8 cellular contexts compared by ENCODE assay signal in genomic region chr15:40104865-40105516, GRCh38. TPM values are rescaled to one million over a fixed set of nuclear protein-coding genes. Genes with fewer than 3 reads are reported as not detected.
DNase-seq lines count a peak whose midpoint lies in the region; ATAC-seq, FAIRE-seq and TF ChIP-seq lines count a peak whose summit lies in the region.

No MANE protein-coding gene starts in this region.

- DNase-seq in G401 (ENCODE audit: low spot score) (peak; percentile 90), NCI-H524 (lab: John Stamatoyannopoulos, UW) (peak; percentile 75 to 88), choroid plexus epithelial cell (ENCODE audit: low read depth) (peak; percentile 90), HepG2 (ENCODE audit: low spot score) (peak; percentile 56)
- DNase-seq in activated CD4-positive, alpha-beta T cell treated with anti-CD3 and anti-CD28 coated beads, Interleukin-2, amount 10 ng/mL, durations not matched to agents 24 days and 14 days, result peak; percentile 93
- DNase-seq in stimulated activated CD4-positive, alpha-beta T cell treated with anti-CD3 and anti-CD28 coated beads, Interleukin-2, amount 100 ng/mL, for 48 hours, result peak; percentile 80 to 86

- TF ChIP-seq POLR2A in HepG2 (IDR thresholded peaks at IDR 0.05; ENCODE audit: insufficient read depth in 1 of 2, low read depth in 2 of 2, low read length in 2 of 2), result no peak

- TF ChIP-seq EP300 in HepG2 (IDR thresholded peaks at IDR 0.05; ENCODE audit: low read depth in 2 of 2, low read length in 2 of 2) (peak in 1 of 2 experiments; percentile 17; a peak in 1 of 4 replicates), HepG2 (CRISPR knock-in tag; IDR thresholded peaks at IDR 0.05; ENCODE audit: borderline replicate concordance) (no peak)

- FAIRE-seq in HepG2 (lab: Jason Lieb, UNC), result peak; percentile 55

- peaks cover 23% of the 10 kb centered on the region for H3K36me3 Mint-ChIP-seq in activated CD4-positive, alpha-beta T cell treated with anti-CD3 and anti-CD28 coated beads, Interleukin-2, amount 10 ng/mL, durations not matched to agents 24 days and 14 days (ENCODE audit: low read depth)

- TF ChIP-seq CTCF in choroid plexus epithelial cell (conservative IDR thresholded peaks at IDR 0.05; ENCODE audit: low read depth, low read length) (peak; percentile 92), HepG2 (CRISPR knock-in tag; IDR thresholded peaks at IDR 0.05) (peak; percentile 84)

- H4K20me1 ChIP-seq in HepG2 (ENCODE audit: insufficient read depth, low read length), result no peaks in the 10 kb centered on the region

- no TSS peak for BruUV-seq in HepG2 (replicated peaks; lab: Mats Ljungman, UMichigan)

- no peak overlapping the region for H2AFZ ChIP-seq in HepG2 (ENCODE audit: low read length)

- no peaks in the 10 kb centered on the region for H3K9me3 ChIP-seq in HepG2 (ENCODE audit: low read length)

- H3K9ac ChIP-seq in HepG2 (ENCODE audit: insufficient read depth, low read depth, low read length), result no peak overlapping the region; the same call in 1 of the 2 replicates

- peak; percentile 83 for TF ChIP-seq RAD21 in HepG2 (CRISPR knock-in tag; IDR thresholded peaks at IDR 0.05)

- peaks cover 0 to 2% of the 10 kb centered on the region in 2 experiments; a peak in 2 of 5 replicates for H3K36me3 ChIP-seq in HepG2 (replicated peaks in 1 of 2; ENCODE audit: control insufficient read depth in 1 of 2, insufficient read depth in 2 of 2, low read length in 2 of 2)

- peaks cover 75% of the 10 kb centered on the region for H3K4me1 Mint-ChIP-seq in activated CD4-positive, alpha-beta T cell treated with anti-CD3 and anti-CD28 coated beads, Interleukin-2, amount 10 ng/mL, durations not matched to agents 24 days and 14 days

- H3K9me3 Mint-ChIP-seq in activated CD4-positive, alpha-beta T cell treated with anti-CD3 and anti-CD28 coated beads, Interleukin-2, amount 10 ng/mL, durations not matched to agents 24 days and 14 days, result no peaks in the 10 kb centered on the region

- H3K4me1 ChIP-seq in HepG2 (ENCODE audit: insufficient read depth, low read length), result peaks cover 78% of the 10 kb centered on the region

- CTCF ChIA-PET in HepG2 (lab: Yijun Ruan, JAX; ENCODE audit: low intra/inter-chr PET ratio, low total read pairs), result no interaction called here

- POLR2A ChIA-PET in HepG2 (lab: Yijun Ruan, JAX), result interaction anchor here (0.6 to 14.1 kb wide), 7 partner anchors 12 to 67 kb away, joined by 3 to 371 read pairs (median 8); partner anchors contain the start of gene SRP14

- WGBS in HepG2 (ENCODE audit: low lambda C conversion rate), result 32% methylated on average over 7 of the region's 16 CpGs

- peaks cover 2% of the 10 kb centered on the region for H3K79me2 ChIP-seq in HepG2 (ENCODE audit: insufficient read depth, low read length)

- H3K27me3 ChIP-seq in HepG2 (ENCODE audit: control insufficient read depth in 1 of 2, insufficient read depth in 2 of 2, low read length in 2 of 2), result no peaks in the 10 kb centered on the region

- peak overlapping the region; percentile 79 for H3K27ac ChIP-seq in HepG2 (ENCODE audit: extremely low read length, insufficient read depth, low read length)

- intact Hi-C loops in activated CD4-positive, alpha-beta T cell treated with anti-CD3 and anti-CD28 coated beads, Interleukin-2, amount 10 ng/mL, durations not matched to agents 24 days and 14 days (cut with micrococcal nuclease), result loop anchor here (1.0 to 5.0 kb wide), 2 partner anchors 58 to 323 kb away; partner anchors contain the start of gene FSIP1
- intact Hi-C loops in HepG2 (cut with micrococcal nuclease; ENCODE audit: unreplicated experiment), result loop anchor here (5.0 to 10.0 kb wide), 2 partner anchors 38 to 170 kb away; no protein-coding TSS in a partner anchor

- peak; percentile 26 for ATAC-seq in HG03342 (IDR thresholded peaks at IDR 0.05; ENCODE audit: unreplicated experiment)
- peak; percentile 47 for ATAC-seq in HepG2
- no peak for ATAC-seq in HG03025 (IDR thresholded peaks at IDR 0.05; ENCODE audit: low FRiP score, unreplicated experiment)

- no peak overlapping the region for H3K4me3 ChIP-seq in choroid plexus epithelial cell (ENCODE audit: low read depth, low read length)
- peak overlapping the region in 1 of 3 experiments; percentile 2; a peak in 1 of 6 replicates for H3K4me3 ChIP-seq in HepG2 (replicated peaks in 1 of 3; ENCODE audit: insufficient read depth in 1 of 3, low read depth in 2 of 3, low read length in 3 of 3)

- H3K4me3 Mint-ChIP-seq in activated CD4-positive, alpha-beta T cell treated with anti-CD3 and anti-CD28 coated beads, Interleukin-2, amount 10 ng/mL, durations not matched to agents 24 days and 14 days, result peak overlapping the region; percentile 95

- in situ Hi-C loops in G401 (cut with HindIII; ENCODE audit: low sequenced_read_pairs) (no loop called here), HepG2 (cut with HindIII; ENCODE audit: extremely low pct_ligation_motif_present, low pct_unique_long_range_greater_than_20kb) (no loop called here)

- H3K27me3 Mint-ChIP-seq in activated CD4-positive, alpha-beta T cell treated with anti-CD3 and anti-CD28 coated beads, Interleukin-2, amount 10 ng/mL, durations not matched to agents 24 days and 14 days, result no peaks in the 10 kb centered on the region

- peak overlapping the region; percentile 90 for H3K4me2 ChIP-seq in HepG2 (ENCODE audit: low read depth, low read length)

- peak overlapping the region; percentile 94 for H3K27ac Mint-ChIP-seq in activated CD4-positive, alpha-beta T cell treated with anti-CD3 and anti-CD28 coated beads, Interleukin-2, amount 10 ng/mL, durations not matched to agents 24 days and 14 days

TF ChIP-seq in HepG2, 621 proteins besides CTCF, POLR2A, EP300 and RAD21 (continues in another document):
- peak; percentile 68 for TF ChIP-seq SALL1 (CRISPR knock-in tag; IDR thresholded peaks at IDR 0.05)

RNA-seq across cellular contexts. Expression of gene BMF, which starts 3.7 kb away (rescaled TPM):
- 8.1 and 14.3 TPM in 2 replicates for total RNA-seq in G401 (2014; rRNA removed; shearing (Covaris generic))
- 8.4 and 9.1 TPM in 2 replicates for total RNA-seq in activated CD4-positive, alpha-beta T cell treated with anti-CD3 and anti-CD28 coated beads, Interleukin-2, amount 10 ng/mL, durations not matched to agents 24 days and 14 days
- total RNA-seq in HepG2 (2016; rRNA removed; fragmentation: Illumina TruSeq; extraction: Trizol), result 5.4 and 8.7 TPM in 2 replicates
- total RNA-seq in HepG2 (2016; cell fraction: cytosol; rRNA removed; fragmentation: Illumina TruSeq; extraction: Trizol; ENCODE audit: low read depth), result 0.88 and 1.0 TPM in 2 replicates
- total RNA-seq in HepG2 (2016; cell fraction: insoluble cytoplasmic fraction; rRNA removed; fragmentation: Illumina TruSeq; extraction: Trizol), result 5.1 and 9.6 TPM in 2 replicates
- 2.8 and 3.2 TPM in 2 replicates for total RNA-seq in HepG2 (2016; cell fraction: membrane; rRNA removed; fragmentation: Illumina TruSeq; extraction: Trizol)
- 11.8 and 14.8 TPM in 2 replicates for total RNA-seq in HepG2 (2016; cell fraction: nucleus; rRNA removed; fragmentation: Illumina TruSeq; extraction: Trizol)
- 15.9 and 32.7 TPM in 2 replicates for polyA plus RNA-seq in HepG2 (2011; rRNA removed)
- polyA plus RNA-seq in HepG2 (2011; cell fraction: cytosol; rRNA removed), result 12.2 and 20.6 TPM in 2 replicates
- 28.3 and 48.7 TPM in 2 replicates for polyA plus RNA-seq in HepG2 (2011; cell fraction: nucleus; rRNA removed)
- polyA plus RNA-seq in HepG2 (2012), result 14.9 and 27.8 TPM in 2 replicates
- 0.38 and 0.44 TPM in 2 replicates for polyA plus RNA-seq in HepG2 (2016; cell fraction: cytosol; fragmentation: Illumina TruSeq; extraction: Trizol; ENCODE audit: low read depth)
- polyA plus RNA-seq in HepG2 (2016; cell fraction: insoluble cytoplasmic fraction; fragmentation: Illumina TruSeq; extraction: Trizol; ENCODE audit: low read depth), result 4.3 and 4.9 TPM in 2 replicates
- 0.95 and 1.0 TPM in 2 replicates for polyA plus RNA-seq in HepG2 (2016; cell fraction: membrane; fragmentation: Illumina TruSeq; extraction: Trizol; ENCODE audit: low read depth)
- 13.0 and 15.3 TPM in 2 replicates for polyA plus RNA-seq in HepG2 (2016; cell fraction: nucleus; fragmentation: Illumina TruSeq; extraction: Trizol; ENCODE audit: insufficient read depth, low read depth)
- polyA minus RNA-seq in HepG2 (2011; rRNA and poly(A)+ RNA removed; ENCODE audit: low replicate concordance), result 3.0 and 44.4 TPM in 2 replicates
- 11.2 and 23.6 TPM in 2 replicates for polyA minus RNA-seq in HepG2 (2011; cell fraction: cytosol; rRNA and poly(A)+ RNA removed)
- 23.4 and 35.4 TPM in 2 replicates for polyA minus RNA-seq in HepG2 (2011; cell fraction: nucleus; rRNA and poly(A)+ RNA removed)

RNA-seq across cellular contexts. Expression of gene BUB1B, which starts 55.9 kb away (rescaled TPM):
- total RNA-seq in G401 (2014; rRNA removed; shearing (Covaris generic)), result 64.4 and 86.8 TPM in 2 replicates
- 69.3 and 73.1 TPM in 2 replicates for total RNA-seq in activated CD4-positive, alpha-beta T cell treated with anti-CD3 and anti-CD28 coated beads, Interleukin-2, amount 10 ng/mL, durations not matched to agents 24 days and 14 days
- 63.5 and 71.9 TPM in 2 replicates for total RNA-seq in HepG2 (2016; rRNA removed; fragmentation: Illumina TruSeq; extraction: Trizol)
- total RNA-seq in HepG2 (2016; cell fraction: cytosol; rRNA removed; fragmentation: Illumina TruSeq; extraction: Trizol; ENCODE audit: low read depth), result 14.9 and 17.0 TPM in 2 replicates
- 60.4 and 74.3 TPM in 2 replicates for total RNA-seq in HepG2 (2016; cell fraction: insoluble cytoplasmic fraction; rRNA removed; fragmentation: Illumina TruSeq; extraction: Trizol)
- total RNA-seq in HepG2 (2016; cell fraction: membrane; rRNA removed; fragmentation: Illumina TruSeq; extraction: Trizol), result 19.2 and 19.9 TPM in 2 replicates
- total RNA-seq in HepG2 (2016; cell fraction: nucleus; rRNA removed; fragmentation: Illumina TruSeq; extraction: Trizol), result 68.9 and 70.1 TPM in 2 replicates
- 16.0 and 26.2 TPM in 2 replicates for polyA plus RNA-seq in HepG2 (2011; rRNA removed)
- 6.4 and 7.2 TPM in 2 replicates for polyA plus RNA-seq in HepG2 (2011; cell fraction: cytosol; rRNA removed)
- polyA plus RNA-seq in HepG2 (2011; cell fraction: nucleus; rRNA removed), result 24.4 and 31.6 TPM in 2 replicates
- polyA plus RNA-seq in HepG2 (2012), result 11.0 and 22.9 TPM in 2 replicates
- polyA plus RNA-seq in HepG2 (2016; cell fraction: cytosol; fragmentation: Illumina TruSeq; extraction: Trizol; ENCODE audit: low read depth), result 2.0 and 2.3 TPM in 2 replicates
- 56.3 and 61.0 TPM in 2 replicates for polyA plus RNA-seq in HepG2 (2016; cell fraction: insoluble cytoplasmic fraction; fragmentation: Illumina TruSeq; extraction: Trizol; ENCODE audit: low read depth)
- 4.9 and 5.6 TPM in 2 replicates for polyA plus RNA-seq in HepG2 (2016; cell fraction: membrane; fragmentation: Illumina TruSeq; extraction: Trizol; ENCODE audit: low read depth)
- 94.8 and 96.7 TPM in 2 replicates for polyA plus RNA-seq in HepG2 (2016; cell fraction: nucleus; fragmentation: Illumina TruSeq; extraction: Trizol; ENCODE audit: insufficient read depth, low read depth)
- 11.0 and 45.9 TPM in 2 replicates for polyA minus RNA-seq in HepG2 (2011; rRNA and poly(A)+ RNA removed; ENCODE audit: low replicate concordance)
- 9.9 and 10.4 TPM in 2 replicates for polyA minus RNA-seq in HepG2 (2011; cell fraction: cytosol; rRNA and poly(A)+ RNA removed)
- 50.4 and 68.2 TPM in 2 replicates for polyA minus RNA-seq in HepG2 (2011; cell fraction: nucleus; rRNA and poly(A)+ RNA removed)
